Comparison of ENCODE assay signal across 12 cellular contexts in the genomic region with DNA sequence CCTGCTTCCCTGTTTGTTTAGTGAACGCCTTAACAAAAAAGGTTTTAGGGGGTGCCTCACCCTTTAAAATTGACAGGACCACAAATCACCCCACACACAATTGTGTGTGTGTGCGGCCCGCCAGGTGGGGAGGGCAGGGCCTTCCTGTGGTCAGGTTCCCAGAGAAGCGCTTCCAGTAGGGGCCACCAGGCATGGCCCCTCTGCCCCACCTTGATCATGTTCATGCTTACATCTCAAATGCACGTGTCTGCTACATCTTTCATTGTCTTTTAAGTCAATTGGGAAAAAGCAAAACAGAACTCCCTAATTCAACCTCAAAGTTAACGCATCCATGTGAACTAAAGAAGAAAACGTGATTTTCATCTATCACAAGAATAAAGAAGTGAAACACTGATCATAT.
A peak's percentile ranks its signal among the peaks of the same experiment; 100 is the strongest.
DNase-seq lines count a peak whose midpoint lies in the region; ATAC-seq and TF ChIP-seq lines count a peak whose summit lies in the region.
"Had no signal": no experiment of that assay in that cellular context is flagged by ENCODE, and none has a peak within 500 bp of the region (broad histone marks: within the 10 kb centered on the region; RNA-seq: fewer than 3 reads in every experiment).

No MANE protein-coding gene starts in this region.

- H3K4me3 Mint-ChIP-seq in CD8-positive, alpha-beta memory T cell = peak overlapping the region in 6 of 7 donors; percentile 44 to 80 (median 75)
- H3K4me3 Mint-ChIP-seq in T-helper 17 cell = peak overlapping the region; percentile 64

- TF ChIP-seq POLR2A in esophagus squamous epithelium (IDR thresholded peaks at IDR 0.05) = no peak

- peaks cover 0 to 3% (median 0%) of the 10 kb centered on the region in 3 donors for H3K36me3 Mint-ChIP-seq in CD8-positive, alpha-beta memory T cell
- no peaks in the 10 kb centered on the region for H3K36me3 Mint-ChIP-seq in T-helper 17 cell (ENCODE audit: low read depth)

- intact Hi-C loops in esophagus squamous epithelium (cut with DNase I) (no loop called here), posterior cingulate gyrus (cut with DNase I) (no loop called here)

- peaks cover 0 to 2% (median 0%) of the 10 kb centered on the region in 5 donors for H3K9me3 Mint-ChIP-seq in CD8-positive, alpha-beta memory T cell

- H3K4me1 ChIP-seq in CD8-positive, alpha-beta memory T cell (ENCODE audit: insufficient read depth, low read length) = peaks cover 36% of the 10 kb centered on the region
- H3K4me1 ChIP-seq in esophagus squamous epithelium = no peaks in the 10 kb centered on the region
- H3K4me1 ChIP-seq: adrenal gland, transverse colon had no signal

- DNase-seq in CD8-positive, alpha-beta memory T cell = no peak
- DNase-seq in T-helper 17 cell (no peak), esophagus squamous epithelium (lab: John Stamatoyannopoulos, UW) (no peak), SK-N-DZ (ENCODE audit: low spot score) (no peak), posterior cingulate gyrus (no peak)
- DNase-seq in stimulated activated CD4-positive, alpha-beta T cell treated with anti-CD3 and anti-CD28 coated beads, Interleukin-1b, Interleukin-23, amount 100 ng/mL, for 48 hours = no peak
- DNase-seq: adrenal gland, COR-L47, transverse colon had no signal

- ATAC-seq in GM19324 (IDR thresholded peaks at IDR 0.05; ENCODE audit: low FRiP score, unreplicated experiment) = peak; percentile 29
- ATAC-seq in HG02973 (IDR thresholded peaks at IDR 0.05; ENCODE audit: unreplicated experiment) = peak; percentile 21
- no peak for ATAC-seq in T-helper 17 cell

- no peak overlapping the region for H3K4me3 ChIP-seq in CD8-positive, alpha-beta memory T cell (ENCODE audit: low read length)
- H3K4me3 ChIP-seq in esophagus squamous epithelium = no peak overlapping the region
- H3K4me3 ChIP-seq: adrenal gland, transverse colon had no signal

- H3K27me3 Mint-ChIP-seq in CD8-positive, alpha-beta memory T cell = no peaks in the 10 kb centered on the region
- H3K27me3 Mint-ChIP-seq in T-helper 17 cell = peaks cover 11% of the 10 kb centered on the region

- CTCF ChIA-PET in CD8-positive, alpha-beta memory T cell (lab: Charles Lee) = no interaction called here

- 43 to 53% methylated on average over 3 to 4 of the region's 7 CpGs for WGBS in esophagus squamous epithelium, 2 donors

- TF ChIP-seq CTCF in esophagus squamous epithelium (IDR thresholded peaks at IDR 0.05) = no peak

- H3K27ac Mint-ChIP-seq in CD8-positive, alpha-beta memory T cell = peak overlapping the region; percentile 43 to 95 (median 86)
- H3K27ac Mint-ChIP-seq in T-helper 17 cell = peak overlapping the region; percentile 70

- H3K36me3 ChIP-seq in CD8-positive, alpha-beta memory T cell (ENCODE audit: insufficient read depth, low read length) = no peaks in the 10 kb centered on the region
- no peaks in the 10 kb centered on the region for H3K36me3 ChIP-seq in esophagus squamous epithelium
- H3K36me3 ChIP-seq: adrenal gland, neutrophil, transverse colon had no signal

- POLR2A ChIA-PET in CD8-positive, alpha-beta memory T cell (lab: Charles Lee) = no interaction called here

- H3K9me3 ChIP-seq in CD8-positive, alpha-beta memory T cell (ENCODE audit: low read length) = no peaks in the 10 kb centered on the region
- H3K9me3 ChIP-seq in T-helper 17 cell (ENCODE audit: control insufficient read depth, low read length, poor library complexity, severe bottlenecking) = no peaks in the 10 kb centered on the region
- no peaks in the 10 kb centered on the region for H3K9me3 ChIP-seq in esophagus squamous epithelium
- H3K9me3 ChIP-seq: adrenal gland, neutrophil, transverse colon had no signal

- H3K4me1 Mint-ChIP-seq in CD8-positive, alpha-beta memory T cell = peaks cover 38 to 57% (median 44%) of the 10 kb centered on the region in 3 donors
- peaks cover 13% of the 10 kb centered on the region for H3K4me1 Mint-ChIP-seq in T-helper 17 cell

- peak overlapping the region; percentile 43 for H3K27ac ChIP-seq in CD8-positive, alpha-beta memory T cell (ENCODE audit: low read depth, low read length)
- no peak overlapping the region for H3K27ac ChIP-seq in esophagus squamous epithelium
- H3K27ac ChIP-seq: adrenal gland, neutrophil had no signal

- no peaks in the 10 kb centered on the region for H3K27me3 ChIP-seq in CD8-positive, alpha-beta memory T cell (ENCODE audit: insufficient read depth, low read length, poor library complexity, severe bottlenecking)
- H3K27me3 ChIP-seq in esophagus squamous epithelium = peaks cover 0 to 44% (median 0%) of the 10 kb centered on the region in 4 donors
- H3K27me3 ChIP-seq: neutrophil had no signal
